In the genomic region with DNA sequence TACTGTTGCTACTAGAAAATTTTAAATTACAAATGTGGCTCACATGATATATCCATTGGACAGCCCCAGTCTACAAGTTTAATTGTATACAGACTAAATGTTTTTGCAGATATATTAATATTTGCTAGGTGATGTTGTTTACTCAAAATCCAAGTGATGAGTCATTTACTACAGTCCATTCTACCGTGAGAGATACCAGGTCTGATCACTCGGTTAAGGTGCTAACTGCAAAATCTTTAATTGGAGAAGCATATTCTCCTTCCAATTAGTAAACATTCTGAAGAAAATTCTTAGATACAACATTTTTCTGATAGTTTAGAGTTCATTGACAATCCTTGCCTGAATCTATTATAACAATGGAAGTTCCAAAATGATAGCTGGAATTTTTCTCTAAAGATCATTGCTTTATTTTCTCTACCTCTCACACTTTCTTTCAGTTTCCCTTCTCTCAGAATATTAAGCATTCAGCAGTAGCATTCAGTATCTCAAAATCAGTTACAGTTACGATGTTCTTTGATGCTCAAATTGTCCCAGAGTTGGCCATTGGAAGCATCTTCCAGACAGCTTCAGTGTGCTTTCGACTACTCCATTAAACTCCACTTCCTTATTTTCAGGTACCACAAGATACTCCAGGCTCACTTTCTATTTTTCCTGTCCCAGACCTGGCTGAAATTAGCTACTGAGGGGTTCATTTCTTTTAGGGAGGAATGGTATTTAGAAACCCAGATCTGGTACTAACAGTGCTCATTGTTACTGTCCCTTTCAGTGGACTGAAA, we compare ENCODE assay signal across 13 cellular contexts. TPM values are rescaled to one million over a fixed set of nuclear protein-coding genes. Genes with fewer than 3 reads are reported as not detected.
DNase-seq lines count a peak whose midpoint lies in the region; ATAC-seq and TF ChIP-seq lines count a peak whose summit lies in the region.
"Had no signal": no experiment of that assay in that cellular context is flagged by ENCODE, and none has a peak within 500 bp of the region (broad histone marks: within the 10 kb centered on the region; RNA-seq: fewer than 3 reads in every experiment).

No MANE protein-coding gene starts in this region.

- peak overlapping the region; percentile 82 for H3K4me3 Mint-ChIP-seq in activated T-helper 17 cell treated with anti-CD3 and anti-CD28 coated beads, Interleukin-2, amount 50 U/mL, for 72 hours
- peak overlapping the region in 6 of 8 donors; percentile 6 to 77 (median 47) for H3K4me3 Mint-ChIP-seq in naive B cell

- CTCF ChIA-PET in SK-N-SH (lab: Yijun Ruan, JAX): interaction anchor here (0.7 to 3.2 kb wide), 3 partner anchors 30 to 77 kb away, joined by 3 to 18 read pairs (median 11); a partner anchor contains a TSS

- H3K4me1 Mint-ChIP-seq in activated T-helper 17 cell treated with anti-CD3 and anti-CD28 coated beads, Interleukin-2, amount 50 U/mL, for 72 hours: peaks cover 10% of the 10 kb centered on the region
- peaks cover 21 to 34% (median 28%) of the 10 kb centered on the region in 3 donors for H3K4me1 Mint-ChIP-seq in naive B cell

- peaks cover 7% of the 10 kb centered on the region for H3K27me3 Mint-ChIP-seq in activated T-helper 17 cell treated with anti-CD3 and anti-CD28 coated beads, Interleukin-2, amount 50 U/mL, for 72 hours
- H3K27me3 Mint-ChIP-seq in naive B cell: peaks cover 9 to 17% (median 14%) of the 10 kb centered on the region in 3 donors

- H3K9ac ChIP-seq in SK-N-SH: no peak overlapping the region

- H3K9me2 ChIP-seq in SK-N-SH: no peaks in the 10 kb centered on the region

- WGBS in SK-N-SH (ENCODE audit: low lambda C conversion rate): 46% methylated on average over 4 of the region's 4 CpGs

- H3K27ac ChIP-seq in SK-N-SH (ENCODE audit: low read depth in 2 of 2, low read length in 1 of 2): peak overlapping the region in 1 of 2 experiments; percentile 99; a peak in 2 of 4 replicates
- H3K27ac ChIP-seq: A549, brain microvascular endothelial cell, prostate gland had no signal

- no peak overlapping the region for H3K4me2 ChIP-seq in SK-N-SH
- H3K4me2 ChIP-seq: A549 had no signal

- H3K36me3 ChIP-seq in SK-N-SH (replicated peaks in 1 of 2; ENCODE audit: control insufficient read depth in 1 of 2, insufficient read depth in 2 of 2, low read length in 1 of 2): peaks cover 0 to 5% of the 10 kb centered on the region in 2 experiments
- H3K36me3 ChIP-seq: brain microvascular endothelial cell, prostate gland had no signal

- peaks cover 0 to 33% of the 10 kb centered on the region in 2 experiments; a peak in 2 of 4 replicates for H3K4me1 ChIP-seq in SK-N-SH (ENCODE audit: control insufficient read depth in 1 of 2, insufficient read depth in 2 of 2, low read depth in 1 of 2, low read length in 1 of 2)
- H3K4me1 ChIP-seq: A549, prostate gland had no signal

- peak overlapping the region in 1 of 2 experiments; percentile 75; a peak in 2 of 4 replicates for H3K4me3 ChIP-seq in SK-N-SH (ENCODE audit: low read depth in 2 of 2, low read length in 1 of 2)
- H3K4me3 ChIP-seq: A549, prostate gland had no signal

- TF ChIP-seq EP300 in SK-N-SH (IDR thresholded peaks at IDR 0.05; ENCODE audit: borderline replicate concordance in 1 of 2, low read depth in 1 of 2, low read length in 1 of 2): no peak

- no peak for ATAC-seq in SK-N-SH treated with all-trans-retinoic acid at 6 μM for 48 hours
- peak; percentile 28 for ATAC-seq in HG03135 (IDR thresholded peaks at IDR 0.05; ENCODE audit: unreplicated experiment)
- ATAC-seq in activated T-helper 17 cell treated with anti-CD3 and anti-CD28 coated beads, Interleukin-2, amount 50 U/mL, for 72 hours (replicated peaks): no peak
- no peak for ATAC-seq in naive B cell (ENCODE audit: low read depth in 2 of 2)
- ATAC-seq: A549 had no signal

- H3K27ac Mint-ChIP-seq in activated T-helper 17 cell treated with anti-CD3 and anti-CD28 coated beads, Interleukin-2, amount 50 U/mL, for 72 hours: peak overlapping the region; percentile 82
- H3K27ac Mint-ChIP-seq in naive B cell: peak overlapping the region; percentile 63 to 92 (median 84)

- no peaks in the 10 kb centered on the region for H3K79me2 ChIP-seq in SK-N-SH (ENCODE audit: insufficient read depth)

- no peak for TF ChIP-seq CTCF in SK-N-SH (IDR thresholded peaks at IDR 0.05)

- H3K9me3 Mint-ChIP-seq in activated T-helper 17 cell treated with anti-CD3 and anti-CD28 coated beads, Interleukin-2, amount 50 U/mL, for 72 hours: no peaks in the 10 kb centered on the region
- H3K9me3 Mint-ChIP-seq in naive B cell: no peaks in the 10 kb centered on the region

- no peaks in the 10 kb centered on the region for H3K9me3 ChIP-seq in SK-N-SH
- H3K9me3 ChIP-seq: A549, prostate gland had no signal

- H3F3A ChIP-seq in SK-N-SH (replicated peaks; ENCODE audit: insufficient read depth): no peaks in the 10 kb centered on the region

- POLR2A ChIA-PET in SK-N-SH (lab: Yijun Ruan, JAX): interaction anchor here (0.6 to 2.7 kb wide), 3 partner anchors 29 to 45 kb away, joined by 3 to 13 read pairs (median 8); a partner anchor contains a TSS

- no peaks in the 10 kb centered on the region for H4K20me1 ChIP-seq in SK-N-SH (ENCODE audit: insufficient read depth)

- no peak overlapping the region for H2AFZ ChIP-seq in SK-N-SH (ENCODE audit: low read depth)

- TF ChIP-seq RAD21 in SK-N-SH (IDR thresholded peaks at IDR 0.05; ENCODE audit: low read length): no peak

- H3K27me3 ChIP-seq in SK-N-SH (ENCODE audit: insufficient read depth): peaks cover 13% of the 10 kb centered on the region

- DNase-seq in SK-N-SH (no peak), naive B cell (peak; percentile 6), middle frontal gyrus (ENCODE audit: extremely low spot score, low spot score) (no peak), AG08396 (ENCODE audit: low spot score) (no peak), AML-193 (lab: John Stamatoyannopoulos, UW) (no peak)
- DNase-seq: activated CD4-positive, CD25-positive, alpha-beta regulatory T cell treated with anti-CD3 and anti-CD28 coated beads, Interleukin-2, amount 50 U/mL, for 72 hours; brain microvascular endothelial cell; trophoblast cell had no signal

- peaks cover 12% of the 10 kb centered on the region for H3K36me3 Mint-ChIP-seq in activated T-helper 17 cell treated with anti-CD3 and anti-CD28 coated beads, Interleukin-2, amount 50 U/mL, for 72 hours (ENCODE audit: low read depth)
- H3K36me3 Mint-ChIP-seq in naive B cell: peaks cover 0 to 17% of the 10 kb centered on the region in 2 donors

TF ChIP-seq in SK-N-SH treated with all-trans-retinoic acid at 6 μM for 48 hours, 23 proteins besides CTCF, POLR2A, EP300 and RAD21:
- TF ChIP-seq ISL1 (CRISPR knock-in tag; IDR thresholded peaks at IDR 0.05) (no peak), SNAI2 (CRISPR knock-in tag; IDR thresholded peaks at IDR 0.05) (0 out of 2 replicates have a peak, but pooled peaks have one; percentile 43)

TF ChIP-seq in SK-N-SH, 30 proteins besides CTCF, POLR2A, EP300 and RAD21 (continues in another document):
- TF ChIP-seq POLR2AphosphoS5 (IDR thresholded peaks at IDR 0.05; ENCODE audit: low read depth, low read length) (no peak), YY1 (IDR thresholded peaks at IDR 0.05; ENCODE audit: low read depth) (no peak), MXI1 (IDR thresholded peaks at IDR 0.05; ENCODE audit: low read depth, low read length) (no peak), TCF12 (IDR thresholded peaks at IDR 0.05) (no peak), GATA2 (CRISPR knock-in tag; IDR thresholded peaks at IDR 0.05) (no peak), GABPA (IDR thresholded peaks at IDR 0.05; ENCODE audit: low read depth) (no peak), RFX5 (IDR thresholded peaks at IDR 0.05; ENCODE audit: low read length) (no peak), MEF2A (IDR thresholded peaks at IDR 0.05; ENCODE audit: borderline replicate concordance, low read depth) (no peak), FOSL2 (IDR thresholded peaks at IDR 0.05; ENCODE audit: borderline replicate concordance, low read depth) (no peak), RXRA (IDR thresholded peaks at IDR 0.05; ENCODE audit: borderline replicate concordance, low read depth) (no peak), SMC3 (IDR thresholded peaks at IDR 0.05; ENCODE audit: low read depth, low read length) (no peak), TAF1 (IDR thresholded peaks at IDR 0.05; ENCODE audit: borderline replicate concordance, low read depth, low read length) (no peak)
- TF ChIP-seq, protein P1, sequence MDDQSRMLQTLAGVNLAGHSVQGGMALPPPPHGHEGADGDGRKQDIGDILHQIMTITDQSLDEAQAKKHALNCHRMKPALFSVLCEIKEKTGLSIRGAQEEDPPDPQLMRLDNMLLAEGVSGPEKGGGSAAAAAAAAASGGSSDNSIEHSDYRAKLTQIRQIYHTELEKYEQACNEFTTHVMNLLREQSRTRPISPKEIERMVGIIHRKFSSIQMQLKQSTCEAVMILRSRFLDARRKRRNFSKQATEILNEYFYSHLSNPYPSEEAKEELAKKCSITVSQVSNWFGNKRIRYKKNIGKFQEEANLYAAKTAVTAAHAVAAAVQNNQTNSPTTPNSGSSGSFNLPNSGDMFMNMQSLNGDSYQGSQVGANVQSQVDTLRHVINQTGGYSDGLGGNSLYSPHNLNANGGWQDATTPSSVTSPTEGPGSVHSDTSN (IDR thresholded peaks at IDR 0.05): no peak

RNA-seq across cellular contexts. Expression of a gene that starts 2.3 kb away (rescaled TPM):
- polyA plus RNA-seq in SK-N-SH (2012; rRNA removed): 2.0 and 5.3 TPM in 2 replicates
- polyA plus RNA-seq in SK-N-SH (2012; cell fraction: cytosol; rRNA removed): 4.1 and 9.0 TPM in 2 replicates
- 2.9 and 5.4 TPM in 2 replicates for polyA plus RNA-seq in SK-N-SH (2012; cell fraction: nucleus; rRNA removed)
- total RNA-seq in activated T-helper 17 cell treated with anti-CD3 and anti-CD28 coated beads, Interleukin-2, amount 50 U/mL, for 72 hours: 10 to 100 TPM; 14.7 to 19.0 TPM
- 10 to 100 TPM; 12.1 to 21.9 (median 14.9) TPM for polyA plus RNA-seq in naive B cell (ENCODE audit: low read depth in 6 of 6)

RNA-seq across cellular contexts. Expression of a gene that starts 29.8 kb away (rescaled TPM):
- polyA plus RNA-seq in SK-N-SH (2012; rRNA removed): 0.05 and 0.10 TPM in 2 replicates
- 0.06 and 0.12 TPM in 2 replicates for polyA plus RNA-seq in SK-N-SH (2012; cell fraction: cytosol; rRNA removed)
- polyA plus RNA-seq in SK-N-SH (2012; cell fraction: nucleus; rRNA removed): 0.05 TPM in 1 of 2 replicates, not detected in the other
- under 1 TPM; 0.24 to 0.56 TPM for total RNA-seq in activated T-helper 17 cell treated with anti-CD3 and anti-CD28 coated beads, Interleukin-2, amount 50 U/mL, for 72 hours
- under 1 TPM in 3 of 6 donors, not detected in 3; 0.14 to 0.44 (median 0.17) TPM for polyA plus RNA-seq in naive B cell (ENCODE audit: low read depth in 6 of 6)
- polyA plus RNA-seq: A549 had no signal
